8 cellular contexts compared by ENCODE assay signal in genomic region chr14:74018029-74018703, GRCh38. TPM values are rescaled to one million over a fixed set of nuclear protein-coding genes. Genes with fewer than 3 reads are reported as not detected.
DNase-seq lines count a peak whose midpoint lies in the region; ATAC-seq and TF ChIP-seq lines count a peak whose summit lies in the region.

No MANE protein-coding gene starts in this region.

- H3K4me3 Mint-ChIP-seq in CD8-positive, alpha-beta T cell = peak overlapping the region; percentile 91
- peak overlapping the region; percentile 95 for H3K4me3 Mint-ChIP-seq in memory B cell

- H3K4me3 ChIP-seq in CD8-positive, alpha-beta T cell (ENCODE audit: low read depth, low read length) = peak overlapping the region; percentile 93
- peak overlapping the region; percentile 75 for H3K4me3 ChIP-seq in PC-3 (ENCODE audit: low read length)
- peak overlapping the region; percentile 83 to 84 for H3K4me3 ChIP-seq in tibial artery

- no peaks in the 10 kb centered on the region for H3K9me3 ChIP-seq in CD8-positive, alpha-beta T cell (ENCODE audit: low read length)
- no peaks in the 10 kb centered on the region for H3K9me3 ChIP-seq in PC-3 (ENCODE audit: low read length)
- H3K9me3 ChIP-seq in tibial artery = no peaks in the 10 kb centered on the region

- CTCF ChIA-PET in CD8-positive, alpha-beta T cell (lab: Charles Lee) = no interaction called here
- CTCF ChIA-PET in PC-3 (lab: Charles Lee) = no interaction called here

- intact Hi-C loops in CD8-positive, alpha-beta T cell (cut with DNase I, micrococcal nuclease) = loop anchor here (2.0 to 10.0 kb wide), 6 partner anchors 131 to 881 kb away; partner anchors contain the start of genes ZNF410 (in 2 of the 2), ACOT6 (in 1 of the 2) and PSEN1 (in 1 of the 2)
- intact Hi-C loops in PC-3 (cut with micrococcal nuclease) (loop anchor here (1.0 to 2.0 kb wide), 3 partner anchors 39 to 68 kb away; partner anchors contain the start of genes COQ6 and FAM161B), tibial artery (cut with DNase I; ENCODE audit: low total_unique reads) (no loop called here)

- H3K4me2 ChIP-seq in PC-3 (ENCODE audit: low read length) = peak overlapping the region; percentile 88

- peak; percentile 34 for ATAC-seq in CD8-positive, alpha-beta T cell
- ATAC-seq in GM21576 (IDR thresholded peaks at IDR 0.05; ENCODE audit: unreplicated experiment) (peak; percentile 11), PC-3 (peak; percentile 69), memory B cell (ENCODE audit: low read depth) (no peak), GM21825 (IDR thresholded peaks at IDR 0.05; ENCODE audit: unreplicated experiment) (no peak)

- no peaks in the 10 kb centered on the region for H4K20me1 ChIP-seq in PC-3 (ENCODE audit: low read length)

- H3K27ac Mint-ChIP-seq in CD8-positive, alpha-beta T cell = peak overlapping the region; percentile 97
- H3K27ac Mint-ChIP-seq in memory B cell = peak overlapping the region; percentile 93

- H3K9me2 ChIP-seq in PC-3 (replicated peaks; ENCODE audit: low read length) = no peaks in the 10 kb centered on the region

- H3F3A ChIP-seq in PC-3 (ENCODE audit: low read length, unreplicated experiment) = no peaks in the 10 kb centered on the region

- H3K27ac ChIP-seq in CD8-positive, alpha-beta T cell (ENCODE audit: low read depth, low read length) = peak overlapping the region; percentile 94
- H3K27ac ChIP-seq in PC-3 (ENCODE audit: low read length) = peak overlapping the region; percentile 71
- peak overlapping the region; percentile 96 to 97 for H3K27ac ChIP-seq in tibial artery

- no peaks in the 10 kb centered on the region for H3K27me3 Mint-ChIP-seq in CD8-positive, alpha-beta T cell (ENCODE audit: low read depth)
- no peaks in the 10 kb centered on the region for H3K27me3 Mint-ChIP-seq in memory B cell

- no peaks in the 10 kb centered on the region for H3K36me3 ChIP-seq in CD8-positive, alpha-beta T cell (ENCODE audit: insufficient read depth, low read length)
- H3K36me3 ChIP-seq in PC-3 (ENCODE audit: low read depth, low read length) = no peaks in the 10 kb centered on the region
- H3K36me3 ChIP-seq in tibial artery = peaks cover 0 to 14% (median 0%) of the 10 kb centered on the region in 3 donors

- DNase-seq in CD8-positive, alpha-beta T cell = no peak
- DNase-seq in PC-3 (peak; percentile 81), dedifferentiated amniotic fluid mesenchymal stem cell (ENCODE audit: extremely low spot score) (peak; percentile 45), memory B cell (ENCODE audit: low spot score in 2 of 2) (peak; percentile 1 to 14), tibial artery (no peak), activated gamma-delta T cell treated with Interleukin-2 at 50 U/mL for 16 hours (no peak)

- peaks cover 15% of the 10 kb centered on the region for H3K36me3 Mint-ChIP-seq in CD8-positive, alpha-beta T cell
- peaks cover 4% of the 10 kb centered on the region for H3K36me3 Mint-ChIP-seq in memory B cell

- H3K9ac ChIP-seq in PC-3 (ENCODE audit: low read length) = peak overlapping the region; percentile 82

- no peaks in the 10 kb centered on the region for H3K27me3 ChIP-seq in CD8-positive, alpha-beta T cell (ENCODE audit: insufficient read depth, low read length)
- H3K27me3 ChIP-seq in PC-3 (ENCODE audit: low read length) (no peaks in the 10 kb centered on the region), tibial artery (no peaks in the 10 kb centered on the region)

- H3K9me3 Mint-ChIP-seq in CD8-positive, alpha-beta T cell = no peaks in the 10 kb centered on the region
- no peaks in the 10 kb centered on the region for H3K9me3 Mint-ChIP-seq in memory B cell

- TF ChIP-seq CTCF in CD8-positive, alpha-beta T cell (IDR thresholded peaks at IDR 0.05) = no peak
- TF ChIP-seq CTCF in PC-3 (conservative IDR thresholded peaks at IDR 0.05; ENCODE audit: low read depth, low read length) (no peak), tibial artery (IDR thresholded peaks at IDR 0.05) (no peak)

- no TSS peak for BruUV-seq in PC-3 (replicated peaks; lab: Mats Ljungman, UMichigan)

- H3K4me1 Mint-ChIP-seq in CD8-positive, alpha-beta T cell (ENCODE audit: low read depth) = peaks cover 16% of the 10 kb centered on the region
- peaks cover 7% of the 10 kb centered on the region for H3K4me1 Mint-ChIP-seq in memory B cell

- no peaks in the 10 kb centered on the region for H3K79me2 ChIP-seq in PC-3 (ENCODE audit: low read length)

- peaks cover 12% of the 10 kb centered on the region for H3K4me1 ChIP-seq in CD8-positive, alpha-beta T cell (ENCODE audit: insufficient read depth, low read length)
- peaks cover 12% of the 10 kb centered on the region; the same call in 1 of the 2 replicates for H3K4me1 ChIP-seq in PC-3 (ENCODE audit: insufficient read depth, low read length)
- peaks cover 0 to 13% (median 6%) of the 10 kb centered on the region in 4 donors for H3K4me1 ChIP-seq in tibial artery

- POLR2A ChIA-PET in CD8-positive, alpha-beta T cell (lab: Charles Lee) = interaction anchor here (0.6 to 1.5 kb wide), 4 partner anchors 65 to 259 kb away, joined by 3 to 5 read pairs (median 4); partner anchors contain the start of genes COQ6 and FAM161B
- POLR2A ChIA-PET in PC-3 (lab: Charles Lee; ENCODE audit: unreplicated experiment) = no interaction called here

- H2AFZ ChIP-seq in PC-3 (ENCODE audit: low read length) = peak overlapping the region; percentile 73

RNA-seq across cellular contexts. Expression of gene ENTPD5, which starts 0.9 kb away (rescaled TPM):
- total RNA-seq in CD8-positive, alpha-beta T cell = 1 to 10 TPM; 8.0 to 9.0 TPM
- total RNA-seq in PC-3 (2014; rRNA removed) = 7.9 and 11.2 TPM in 2 replicates

RNA-seq across cellular contexts. Expression of gene BBOF1, which starts 1.0 kb away (rescaled TPM):
- total RNA-seq in CD8-positive, alpha-beta T cell = 1 to 10 TPM; 2.4 to 2.9 TPM
- 1.5 and 3.9 TPM in 2 replicates for total RNA-seq in PC-3 (2014; rRNA removed)

Comparison
In these comparisons a context has a peak if more than half of its experiments do, and no peak if none do; other contexts are left out.
1. ATAC-seq: peak in CD8-positive, alpha-beta T cell (single experiment), GM21576 (single experiment) and PC-3 (single experiment); none in memory B cell (single experiment) and GM21825 (single experiment).
2. DNase-seq: peak in PC-3 (single experiment), dedifferentiated amniotic fluid mesenchymal stem cell (single experiment) and memory B cell (2 of 2); none in CD8-positive, alpha-beta T cell (0 of 7), tibial artery (0 of 2) and activated gamma-delta T cell treated with Interleukin-2 at 50 U/mL for 16 hours (single experiment).
3. Peak in every context shown above with its lines, with median percentiles within 50 percentile points of each other: H3K27ac ChIP-seq and H3K4me3 ChIP-seq.